Comparison of ENCODE assay signal across 9 cellular contexts in genomic region chr18:26863122-26863879, GRCh38. TPM values are rescaled to one million over a fixed set of nuclear protein-coding genes. Genes with fewer than 3 reads are reported as not detected.
DNase-seq lines count a peak whose midpoint lies in the region; ATAC-seq, FAIRE-seq and TF ChIP-seq lines count a peak whose summit lies in the region.
"Had no signal": no experiment of that assay in that cellular context is flagged by ENCODE, and none has a peak within 500 bp of the region (broad histone marks: within the 10 kb centered on the region; RNA-seq: fewer than 3 reads in every experiment).

No MANE protein-coding gene starts in this region.

- H3K36me3 ChIP-seq in keratinocyte (ENCODE audit: control insufficient read depth in 2 of 2, extremely low read depth in 1 of 2, insufficient read depth in 2 of 2, low read length in 2 of 2), result no peaks in the 10 kb centered on the region

- H3K27me3 ChIP-seq in keratinocyte (ENCODE audit: control insufficient read depth, extremely low read depth, insufficient read depth, low read length), result peaks cover 33% of the 10 kb centered on the region

- H2AFZ ChIP-seq in keratinocyte (ENCODE audit: control insufficient read depth, low read length), result peak overlapping the region; percentile 59

- H3K9me1 ChIP-seq in keratinocyte (ENCODE audit: control insufficient read depth, extremely low read depth, insufficient read depth, low read length), result no peaks in the 10 kb centered on the region

- H3K79me2 ChIP-seq in keratinocyte (ENCODE audit: control insufficient read depth, insufficient read depth, low read length), result no peaks in the 10 kb centered on the region

- no peak overlapping the region for H3K9ac ChIP-seq in keratinocyte (ENCODE audit: control insufficient read depth, extremely low read depth, insufficient read depth, low read length)

- in situ Hi-C loops in astrocyte of the cerebellum (cut with HindIII; ENCODE audit: low sequenced_read_pairs), result no loop called here

- no peak for ATAC-seq in HG03097 (IDR thresholded peaks at IDR 0.05; ENCODE audit: low FRiP score, unreplicated experiment)
- no peak for ATAC-seq in HG03439 (IDR thresholded peaks at IDR 0.05; ENCODE audit: unreplicated experiment)

- H3K9me3 ChIP-seq in keratinocyte (ENCODE audit: control insufficient read depth, low read depth, low read length), result no peaks in the 10 kb centered on the region

- H3K4me1 ChIP-seq in keratinocyte (ENCODE audit: control insufficient read depth, extremely low read depth, insufficient read depth, low read length), result no peaks in the 10 kb centered on the region

- H3K4me3 ChIP-seq in LNCaP clone FGC (ENCODE audit: low read depth, low read length), result peak overlapping the region; percentile 49
- H3K4me3 ChIP-seq in astrocyte of the cerebellum (ENCODE audit: low read depth, low read length), result peak overlapping the region; percentile 44
- H3K4me3 ChIP-seq in keratinocyte (ENCODE audit: control insufficient read depth in 2 of 3, extremely low read depth in 1 of 3, insufficient read depth in 2 of 3, low read depth in 1 of 3, low read length in 3 of 3), result peak overlapping the region in 2 of 3 experiments; percentile 12 to 24

- no peak for FAIRE-seq in keratinocyte (lab: Jason Lieb, UNC)
- FAIRE-seq: colon had no signal

- no peak for TF ChIP-seq CTCF in LNCaP clone FGC (IDR thresholded peaks at IDR 0.05; ENCODE audit: control insufficient read depth, extremely low read depth, insufficient read depth)
- TF ChIP-seq CTCF in astrocyte of the cerebellum (IDR thresholded peaks at IDR 0.05; ENCODE audit: low read depth, low read length, missing control alignments), result no peak
- TF ChIP-seq CTCF in keratinocyte (optimal IDR thresholded peaks at IDR 0.05 in 1 of 3, IDR thresholded peaks at IDR 0.05 in 1 of 3, conservative IDR thresholded peaks at IDR 0.05 in 1 of 3; ENCODE audit: extremely low read depth in 1 of 3, insufficient read depth in 2 of 3, low read length in 3 of 3), result no peak

- H3K27ac ChIP-seq in keratinocyte (ENCODE audit: control insufficient read depth, insufficient read depth, low read length) (no peak overlapping the region), temporal lobe (ENCODE audit: low read depth, low read length) (peak overlapping the region; percentile 88)

- H3K4me2 ChIP-seq in keratinocyte (ENCODE audit: control insufficient read depth, extremely low read depth, insufficient read depth, low read depth, low read length), result peak overlapping the region; percentile 39

- no peaks in the 10 kb centered on the region for H4K20me1 ChIP-seq in keratinocyte (ENCODE audit: control insufficient read depth, extremely low read depth, insufficient read depth, low read length)

- DNase-seq in LNCaP clone FGC (ENCODE audit: low read depth) (peak; percentile 81), astrocyte of the cerebellum (ENCODE audit: low read depth) (no peak), keratinocyte (ENCODE audit: low read depth, low spot score) (no peak), T-helper 9 cell (no peak)
- DNase-seq in activated CD8-positive, alpha-beta memory T cell treated with anti-CD3 and anti-CD28 coated beads, Interleukin-2, amount 50 U/mL, for 4 hours, result no peak

- dilution Hi-C loops in keratinocyte (cut with MboI; ENCODE audit: extremely low pct_ligation_motif_present, low sequenced_read_pairs), result no loop called here

RNA-seq across cellular contexts. Expression of gene AQP4, which starts 2.2 kb away (rescaled TPM):
- not detected in 3 replicates for polyA plus RNA-seq in keratinocyte
- polyA plus RNA-seq in keratinocyte (2011; ENCODE audit: low read depth), result not detected
- not detected in 2 replicates for polyA plus RNA-seq in keratinocyte (2011; cell fraction: cytosol; rRNA removed)
- polyA plus RNA-seq in keratinocyte (2011; cell fraction: nucleus; rRNA removed), result not detected in 2 replicates
- polyA plus RNA-seq in keratinocyte (2012; ENCODE audit: low replicate concordance), result not detected in 2 replicates
- not detected in 3 replicates for polyA minus RNA-seq in keratinocyte
- not detected for polyA minus RNA-seq in keratinocyte (2011; cell fraction: cytosol; rRNA and poly(A)+ RNA removed)
- polyA minus RNA-seq in keratinocyte (2011; cell fraction: nucleus; rRNA and poly(A)+ RNA removed), result not detected in 2 replicates
- 84.8 TPM for total RNA-seq in temporal lobe
